1 cellular context compared by ENCODE assay signal in genomic region chr15:84929795-84930371, GRCh38.
TF ChIP-seq lines count a peak whose summit lies in the region.

No MANE protein-coding gene starts in this region.

TF ChIP-seq in HepG2, 621 proteins besides CTCF, POLR2A, EP300 and RAD21 (continued from another document and continues in another):
- TF ChIP-seq REST (IDR thresholded peaks at IDR 0.05; ENCODE audit: borderline replicate concordance in 1 of 2, low read depth in 1 of 2, low read length in 2 of 2) = no peak
- TF ChIP-seq, protein P1, sequence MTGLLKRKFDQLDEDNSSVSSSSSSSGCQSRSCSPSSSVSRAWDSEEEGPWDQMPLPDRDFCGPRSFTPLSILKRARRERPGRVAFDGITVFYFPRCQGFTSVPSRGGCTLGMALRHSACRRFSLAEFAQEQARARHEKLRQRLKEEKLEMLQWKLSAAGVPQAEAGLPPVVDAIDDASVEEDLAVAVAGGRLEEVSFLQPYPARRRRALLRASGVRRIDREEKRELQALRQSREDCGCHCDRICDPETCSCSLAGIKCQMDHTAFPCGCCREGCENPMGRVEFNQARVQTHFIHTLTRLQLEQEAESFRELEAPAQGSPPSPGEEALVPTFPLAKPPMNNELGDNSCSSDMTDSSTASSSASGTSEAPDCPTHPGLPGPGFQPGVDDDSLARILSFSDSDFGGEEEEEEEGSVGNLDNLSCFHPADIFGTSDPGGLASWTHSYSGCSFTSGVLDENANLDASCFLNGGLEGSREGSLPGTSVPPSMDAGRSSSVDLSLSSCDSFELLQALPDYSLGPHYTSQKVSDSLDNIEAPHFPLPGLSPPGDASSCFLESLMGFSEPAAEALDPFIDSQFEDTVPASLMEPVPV (CRISPR knock-in tag; IDR thresholded peaks at IDR 0.05) = no peak
- peak; percentile 62; the same call in 1 of the 2 replicates for TF ChIP-seq ZNF792 (CRISPR knock-in tag; IDR thresholded peaks at IDR 0.05)
- TF ChIP-seq MTERF4 (CRISPR knock-in tag; IDR thresholded peaks at IDR 0.05) = no peak
- TF ChIP-seq, protein P2, sequence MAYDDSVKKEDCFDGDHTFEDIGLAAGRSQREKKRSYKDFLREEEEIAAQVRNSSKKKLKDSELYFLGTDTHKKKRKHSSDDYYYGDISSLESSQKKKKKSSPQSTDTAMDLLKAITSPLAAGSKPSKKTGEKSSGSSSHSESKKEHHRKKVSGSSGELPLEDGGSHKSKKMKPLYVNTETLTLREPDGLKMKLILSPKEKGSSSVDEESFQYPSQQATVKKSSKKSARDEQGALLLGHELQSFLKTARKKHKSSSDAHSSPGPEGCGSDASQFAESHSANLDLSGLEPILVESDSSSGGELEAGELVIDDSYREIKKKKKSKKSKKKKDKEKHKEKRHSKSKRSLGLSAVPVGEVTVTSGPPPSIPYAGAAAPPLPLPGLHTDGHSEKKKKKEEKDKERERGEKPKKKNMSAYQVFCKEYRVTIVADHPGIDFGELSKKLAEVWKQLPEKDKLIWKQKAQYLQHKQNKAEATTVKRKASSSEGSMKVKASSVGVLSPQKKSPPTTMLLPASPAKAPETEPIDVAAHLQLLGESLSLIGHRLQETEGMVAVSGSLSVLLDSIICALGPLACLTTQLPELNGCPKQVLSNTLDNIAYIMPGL (CRISPR knock-in tag; IDR thresholded peaks at IDR 0.05; ENCODE audit: borderline replicate concordance in 1 of 2, low read depth in 1 of 2) = peak in 1 of 2 experiments; percentile 35; a peak in 1 of 4 replicates
- TF ChIP-seq MAFF (IDR thresholded peaks at IDR 0.05; ENCODE audit: low read depth, low read length) = peak; percentile 55; the same call in 1 of the 2 replicates
- 0 out of 2 replicates have a peak, but pooled peaks have one; percentile 29 for TF ChIP-seq ZBTB21 (CRISPR knock-in tag; IDR thresholded peaks at IDR 0.05)
- peak; percentile 21; the same call in 1 of the 2 replicates for TF ChIP-seq ZNF691 (CRISPR knock-in tag; IDR thresholded peaks at IDR 0.05; ENCODE audit: borderline replicate concordance, low read depth)
- no peak for TF ChIP-seq CENPT (CRISPR knock-in tag; IDR thresholded peaks at IDR 0.05; ENCODE audit: low read depth)
- no peak for TF ChIP-seq CERS6 (CRISPR knock-in tag; IDR thresholded peaks at IDR 0.05)
- no peak for TF ChIP-seq RERE (CRISPR knock-in tag; IDR thresholded peaks at IDR 0.05; ENCODE audit: low read depth)
- 0 out of 2 replicates have a peak, but pooled peaks have one; percentile 36 for TF ChIP-seq KLF11 (CRISPR knock-in tag; IDR thresholded peaks at IDR 0.05)
- TF ChIP-seq ZMYM4 (CRISPR knock-in tag; IDR thresholded peaks at IDR 0.05) = no peak
- TF ChIP-seq ZNF18 (CRISPR knock-in tag; IDR thresholded peaks at IDR 0.05; ENCODE audit: insufficient replicate concordance) = peak; percentile 59
- no peak for TF ChIP-seq KLF12 (CRISPR knock-in tag; IDR thresholded peaks at IDR 0.05; ENCODE audit: borderline replicate concordance)
- TF ChIP-seq HNRNPUL1 (IDR thresholded peaks at IDR 0.05; ENCODE audit: low read depth, low read length) = no peak
- TF ChIP-seq ZNF343 (CRISPR knock-in tag; IDR thresholded peaks at IDR 0.05) = no peak
- no peak for TF ChIP-seq SNAPC5 (CRISPR knock-in tag; IDR thresholded peaks at IDR 0.05; ENCODE audit: borderline replicate concordance)
- 0 out of 2 replicates have a peak, but pooled peaks have one; percentile 57 for TF ChIP-seq GATAD2A (CRISPR knock-in tag; IDR thresholded peaks at IDR 0.05)
- TF ChIP-seq, protein P3, sequence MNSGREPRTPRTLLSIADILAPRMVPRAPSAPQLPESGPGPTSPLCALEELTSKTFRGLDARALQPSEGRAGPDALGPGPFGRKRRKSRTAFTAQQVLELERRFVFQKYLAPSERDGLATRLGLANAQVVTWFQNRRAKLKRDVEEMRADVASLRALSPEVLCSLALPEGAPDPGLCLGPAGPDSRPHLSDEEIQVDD (CRISPR knock-in tag; IDR thresholded peaks at IDR 0.05; ENCODE audit: borderline replicate concordance) = no peak
- no peak for TF ChIP-seq AKAP8 (CRISPR knock-in tag; IDR thresholded peaks at IDR 0.05)
- TF ChIP-seq CEBPG (CRISPR knock-in tag; IDR thresholded peaks at IDR 0.05) = 0 out of 2 replicates have a peak, but pooled peaks have one; percentile 15
- TF ChIP-seq, protein P4, sequence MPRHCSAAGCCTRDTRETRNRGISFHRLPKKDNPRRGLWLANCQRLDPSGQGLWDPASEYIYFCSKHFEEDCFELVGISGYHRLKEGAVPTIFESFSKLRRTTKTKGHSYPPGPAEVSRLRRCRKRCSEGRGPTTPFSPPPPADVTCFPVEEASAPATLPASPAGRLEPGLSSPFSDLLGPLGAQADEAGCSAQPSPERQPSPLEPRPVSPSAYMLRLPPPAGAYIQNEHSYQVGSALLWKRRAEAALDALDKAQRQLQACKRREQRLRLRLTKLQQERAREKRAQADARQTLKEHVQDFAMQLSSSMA (CRISPR knock-in tag; IDR thresholded peaks at IDR 0.05) = no peak
- TF ChIP-seq RBM22 (optimal IDR thresholded peaks at IDR 0.05; ENCODE audit: low read length) = no peak
- TF ChIP-seq ATF7 (IDR thresholded peaks at IDR 0.05) = no peak
- no peak for TF ChIP-seq ATF7 (CRISPR knock-in tag; IDR thresholded peaks at IDR 0.05)
- peak; percentile 43; the same call in 1 of the 2 replicates for TF ChIP-seq NCOA2 (CRISPR knock-in tag; IDR thresholded peaks at IDR 0.05)
- no peak for TF ChIP-seq TERF1 (CRISPR knock-in tag; IDR thresholded peaks at IDR 0.05)
- TF ChIP-seq ZSCAN9 (CRISPR knock-in tag; IDR thresholded peaks at IDR 0.05; ENCODE audit: borderline replicate concordance) = peak; percentile 32; the same call in 1 of the 2 replicates
- TF ChIP-seq ZBTB39 (CRISPR knock-in tag; IDR thresholded peaks at IDR 0.05) = no peak
- no peak for TF ChIP-seq RAD51 (IDR thresholded peaks at IDR 0.05; ENCODE audit: borderline replicate concordance)
- no peak for TF ChIP-seq PTBP1 (IDR thresholded peaks at IDR 0.05; ENCODE audit: low read depth, low read length, poor library complexity, severe bottlenecking)
- no peak for TF ChIP-seq SIN3A (IDR thresholded peaks at IDR 0.05; ENCODE audit: borderline replicate concordance, low read depth, low read length)
